Comparison of ENCODE assay signal across 7 cellular contexts in the genomic region with DNA sequence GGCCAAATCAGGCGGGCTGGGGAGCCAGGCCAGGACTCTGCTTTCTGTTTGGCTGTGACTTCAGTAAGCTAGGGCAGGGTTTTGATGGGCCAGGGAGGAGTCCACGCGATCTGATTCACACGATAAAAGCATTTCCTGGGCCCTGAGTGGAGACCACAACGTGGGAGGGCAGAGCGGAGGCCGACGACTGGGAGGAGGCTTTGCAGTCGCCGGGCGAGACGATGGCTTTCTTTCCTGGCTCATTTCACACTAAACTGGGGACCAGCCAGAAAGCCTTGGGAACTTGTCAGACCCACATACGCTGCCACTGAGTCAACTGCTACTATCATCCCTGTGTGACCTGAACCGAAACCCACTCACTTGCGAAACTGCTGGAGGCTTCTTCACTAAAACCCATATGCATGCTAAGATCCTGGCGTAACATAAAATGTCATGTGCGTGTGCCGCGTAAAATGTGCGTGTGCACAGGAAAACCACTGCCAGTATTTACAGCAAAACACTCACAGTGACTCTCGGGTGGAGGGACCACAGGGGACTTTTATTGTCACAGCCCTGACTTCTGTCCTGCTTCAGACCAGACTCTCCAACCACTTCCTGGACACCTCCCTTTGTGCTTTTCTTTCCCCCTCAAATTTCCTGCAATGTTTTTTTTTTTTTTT. TPM values are rescaled to one million over a fixed set of nuclear protein-coding genes. Genes with fewer than 3 reads are reported as not detected.
DNase-seq lines count a peak whose midpoint lies in the region; ATAC-seq, FAIRE-seq and TF ChIP-seq lines count a peak whose summit lies in the region.

No MANE protein-coding gene starts in this region.

- peak overlapping the region in 1 of 3 experiments; percentile 2 for H3K4me3 ChIP-seq in keratinocyte (ENCODE audit: control insufficient read depth in 2 of 3, extremely low read depth in 1 of 3, insufficient read depth in 2 of 3, low read depth in 1 of 3, low read length in 3 of 3)

- peak overlapping the region; percentile 20 for H3K9ac ChIP-seq in keratinocyte (ENCODE audit: control insufficient read depth, extremely low read depth, insufficient read depth, low read length)

- peak overlapping the region; percentile 30 for H3K27ac ChIP-seq in keratinocyte (ENCODE audit: control insufficient read depth, insufficient read depth, low read length)

- ATAC-seq in GM21529 (IDR thresholded peaks at IDR 0.05; ENCODE audit: unreplicated experiment) (peak; percentile 60), SK-N-SH treated with all-trans-retinoic acid at 6 μM for 48 hours (no peak)

- H4K20me1 ChIP-seq in keratinocyte (ENCODE audit: control insufficient read depth, extremely low read depth, insufficient read depth, low read length) = no peaks in the 10 kb centered on the region

- H3K4me1 ChIP-seq in keratinocyte (ENCODE audit: control insufficient read depth, extremely low read depth, insufficient read depth, low read length) = peaks cover 7% of the 10 kb centered on the region

- peaks cover 11% of the 10 kb centered on the region for H3K27me3 ChIP-seq in keratinocyte (ENCODE audit: control insufficient read depth, extremely low read depth, insufficient read depth, low read length)

- DNase-seq in RPMI8226 = peak; percentile 37
- peak; percentile 86 for DNase-seq in activated naive CD4-positive, alpha-beta T cell treated with Interleukin-2 at 50 U/mL for 16 hours
- no peak for DNase-seq in keratinocyte (ENCODE audit: low read depth, low spot score)
- peak; percentile 86 for DNase-seq in stimulated activated CD4-positive, alpha-beta T cell treated with anti-CD3 and anti-CD28 coated beads, Interleukin-4, amount 100 ng/mL, for 24 hours
- DNase-seq in putamen (ENCODE audit: low spot score) = no peak

- H2AFZ ChIP-seq in keratinocyte (ENCODE audit: control insufficient read depth, low read length) = peak overlapping the region; percentile 89

- no peak for TF ChIP-seq CTCF in keratinocyte (optimal IDR thresholded peaks at IDR 0.05 in 1 of 3, IDR thresholded peaks at IDR 0.05 in 1 of 3, conservative IDR thresholded peaks at IDR 0.05 in 1 of 3; ENCODE audit: extremely low read depth in 1 of 3, insufficient read depth in 2 of 3, low read length in 3 of 3)

- H3K4me2 ChIP-seq in keratinocyte (ENCODE audit: control insufficient read depth, extremely low read depth, insufficient read depth, low read depth, low read length) = peak overlapping the region; percentile 61

- no peaks in the 10 kb centered on the region for H3K79me2 ChIP-seq in keratinocyte (ENCODE audit: control insufficient read depth, insufficient read depth, low read length)

- H3K9me3 ChIP-seq in keratinocyte (ENCODE audit: control insufficient read depth, low read depth, low read length) = no peaks in the 10 kb centered on the region

- FAIRE-seq in keratinocyte (lab: Jason Lieb, UNC) = peak; percentile 53

- dilution Hi-C loops in keratinocyte (cut with MboI; ENCODE audit: extremely low pct_ligation_motif_present, low sequenced_read_pairs) = no loop called here

- H3K36me3 ChIP-seq in keratinocyte (ENCODE audit: control insufficient read depth in 2 of 2, extremely low read depth in 1 of 2, insufficient read depth in 2 of 2, low read length in 2 of 2) = no peaks in the 10 kb centered on the region

- no peaks in the 10 kb centered on the region for H3K9me1 ChIP-seq in keratinocyte (ENCODE audit: control insufficient read depth, extremely low read depth, insufficient read depth, low read length)

TF ChIP-seq in SK-N-SH treated with all-trans-retinoic acid at 6 μM for 48 hours, 23 proteins besides CTCF, POLR2A, EP300 and RAD21:
- no peak for TF ChIP-seq GLIS3 (CRISPR knock-in tag; IDR thresholded peaks at IDR 0.05)
- TF ChIP-seq, protein P1, sequence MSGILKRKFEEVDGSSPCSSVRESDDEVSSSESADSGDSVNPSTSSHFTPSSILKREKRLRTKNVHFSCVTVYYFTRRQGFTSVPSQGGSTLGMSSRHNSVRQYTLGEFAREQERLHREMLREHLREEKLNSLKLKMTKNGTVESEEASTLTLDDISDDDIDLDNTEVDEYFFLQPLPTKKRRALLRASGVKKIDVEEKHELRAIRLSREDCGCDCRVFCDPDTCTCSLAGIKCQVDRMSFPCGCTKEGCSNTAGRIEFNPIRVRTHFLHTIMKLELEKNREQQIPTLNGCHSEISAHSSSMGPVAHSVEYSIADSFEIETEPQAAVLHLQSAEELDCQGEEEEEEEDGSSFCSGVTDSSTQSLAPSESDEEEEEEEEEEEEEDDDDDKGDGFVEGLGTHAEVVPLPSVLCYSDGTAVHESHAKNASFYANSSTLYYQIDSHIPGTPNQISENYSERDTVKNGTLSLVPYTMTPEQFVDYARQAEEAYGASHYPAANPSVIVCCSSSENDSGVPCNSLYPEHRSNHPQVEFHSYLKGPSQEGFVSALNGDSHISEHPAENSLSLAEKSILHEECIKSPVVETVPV (CRISPR knock-in tag; IDR thresholded peaks at IDR 0.05) = no peak
- TF ChIP-seq, protein P2, sequence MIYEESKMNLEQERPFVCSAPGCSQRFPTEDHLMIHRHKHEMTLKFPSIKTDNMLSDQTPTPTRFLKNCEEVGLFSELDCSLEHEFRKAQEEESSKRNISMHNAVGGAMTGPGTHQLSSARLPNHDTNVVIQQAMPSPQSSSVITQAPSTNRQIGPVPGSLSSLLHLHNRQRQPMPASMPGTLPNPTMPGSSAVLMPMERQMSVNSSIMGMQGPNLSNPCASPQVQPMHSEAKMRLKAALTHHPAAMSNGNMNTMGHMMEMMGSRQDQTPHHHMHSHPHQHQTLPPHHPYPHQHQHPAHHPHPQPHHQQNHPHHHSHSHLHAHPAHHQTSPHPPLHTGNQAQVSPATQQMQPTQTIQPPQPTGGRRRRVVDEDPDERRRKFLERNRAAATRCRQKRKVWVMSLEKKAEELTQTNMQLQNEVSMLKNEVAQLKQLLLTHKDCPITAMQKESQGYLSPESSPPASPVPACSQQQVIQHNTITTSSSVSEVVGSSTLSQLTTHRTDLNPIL (CRISPR knock-in tag; IDR thresholded peaks at IDR 0.05; ENCODE audit: low read depth) = no peak
- TF ChIP-seq TOX (CRISPR knock-in tag; IDR thresholded peaks at IDR 0.05; ENCODE audit: borderline replicate concordance) = no peak
- no peak for TF ChIP-seq ZFP3 (CRISPR knock-in tag; IDR thresholded peaks at IDR 0.05)
- no peak for TF ChIP-seq ARNTL (CRISPR knock-in tag; IDR thresholded peaks at IDR 0.05; ENCODE audit: borderline replicate concordance, low read depth)
- no peak for TF ChIP-seq OSR1 (CRISPR knock-in tag; IDR thresholded peaks at IDR 0.05)
- no peak for TF ChIP-seq ZC3H10 (CRISPR knock-in tag; IDR thresholded peaks at IDR 0.05)
- no peak for TF ChIP-seq TCF4 (CRISPR knock-in tag; IDR thresholded peaks at IDR 0.05; ENCODE audit: borderline replicate concordance)

RNA-seq across cellular contexts. Expression of a gene that starts 14.2 kb away (rescaled TPM):
- 14.9 to 22.6 TPM (median 20.6 TPM) in 3 replicates for polyA plus RNA-seq in keratinocyte
- polyA plus RNA-seq in keratinocyte (2011; ENCODE audit: low read depth) = 27.6 TPM
- polyA plus RNA-seq in keratinocyte (2011; cell fraction: cytosol; rRNA removed) = 9.1 and 16.9 TPM in 2 replicates
- 61.7 and 94.2 TPM in 2 replicates for polyA plus RNA-seq in keratinocyte (2011; cell fraction: nucleus; rRNA removed)
- polyA plus RNA-seq in keratinocyte (2012; ENCODE audit: low replicate concordance) = 40.0 and 43.0 TPM in 2 replicates
- polyA minus RNA-seq in keratinocyte = 25.6 to 54.8 TPM (median 27.0 TPM) in 3 replicates
- 32.8 TPM for polyA minus RNA-seq in keratinocyte (2011; cell fraction: cytosol; rRNA and poly(A)+ RNA removed)
- 53.1 and 55.9 TPM in 2 replicates for polyA minus RNA-seq in keratinocyte (2011; cell fraction: nucleus; rRNA and poly(A)+ RNA removed)

RNA-seq across cellular contexts. Expression of a gene that starts 22.1 kb away (rescaled TPM):
- polyA plus RNA-seq in keratinocyte = 10.3 to 26.1 TPM (median 15.3 TPM) in 3 replicates
- polyA plus RNA-seq in keratinocyte (2011; ENCODE audit: low read depth) = 2.1 TPM
- polyA plus RNA-seq in keratinocyte (2011; cell fraction: cytosol; rRNA removed) = 15.3 and 37.7 TPM in 2 replicates
- polyA plus RNA-seq in keratinocyte (2011; cell fraction: nucleus; rRNA removed) = 15.4 and 26.2 TPM in 2 replicates
- polyA plus RNA-seq in keratinocyte (2012; ENCODE audit: low replicate concordance) = 6.2 and 33.8 TPM in 2 replicates
- polyA minus RNA-seq in keratinocyte = 9.0 to 17.2 TPM (median 11.8 TPM) in 3 replicates
- 42.6 TPM for polyA minus RNA-seq in keratinocyte (2011; cell fraction: cytosol; rRNA and poly(A)+ RNA removed)
- 12.3 and 17.7 TPM in 2 replicates for polyA minus RNA-seq in keratinocyte (2011; cell fraction: nucleus; rRNA and poly(A)+ RNA removed)

RNA-seq across cellular contexts. Expression of a gene that starts 24.4 kb away (rescaled TPM):
- polyA plus RNA-seq in keratinocyte = 0.65 to 1.7 TPM (median 1.2 TPM) in 3 replicates
- polyA plus RNA-seq in keratinocyte (2011; ENCODE audit: low read depth) = not detected
- 0.55 and 0.81 TPM in 2 replicates for polyA plus RNA-seq in keratinocyte (2011; cell fraction: cytosol; rRNA removed)
- 6.7 and 11.7 TPM in 2 replicates for polyA plus RNA-seq in keratinocyte (2011; cell fraction: nucleus; rRNA removed)
- 0.68 and 0.72 TPM in 2 replicates for polyA plus RNA-seq in keratinocyte (2012; ENCODE audit: low replicate concordance)
- 0.38 to 0.96 TPM in 2 of 3 replicates, not detected in the other for polyA minus RNA-seq in keratinocyte
- polyA minus RNA-seq in keratinocyte (2011; cell fraction: cytosol; rRNA and poly(A)+ RNA removed) = not detected
- polyA minus RNA-seq in keratinocyte (2011; cell fraction: nucleus; rRNA and poly(A)+ RNA removed) = 1.3 and 1.8 TPM in 2 replicates

RNA-seq across cellular contexts. Expression of a gene that starts 48.0 kb away (rescaled TPM):
- polyA plus RNA-seq in keratinocyte = not detected in 3 replicates
- not detected for polyA plus RNA-seq in keratinocyte (2011; ENCODE audit: low read depth)
- not detected in 2 replicates for polyA plus RNA-seq in keratinocyte (2011; cell fraction: cytosol; rRNA removed)
- polyA plus RNA-seq in keratinocyte (2011; cell fraction: nucleus; rRNA removed) = not detected in 2 replicates
- 0.39 TPM in 1 of 2 replicates, not detected in the other for polyA plus RNA-seq in keratinocyte (2012; ENCODE audit: low replicate concordance)
- polyA minus RNA-seq in keratinocyte = not detected in 3 replicates
- polyA minus RNA-seq in keratinocyte (2011; cell fraction: cytosol; rRNA and poly(A)+ RNA removed) = not detected
- not detected in 2 replicates for polyA minus RNA-seq in keratinocyte (2011; cell fraction: nucleus; rRNA and poly(A)+ RNA removed)

Comparison
In these comparisons a context has a peak if more than half of its experiments do, and no peak if none do; other contexts are left out.
1. DNase-seq: peak in RPMI8226 (single experiment), activated naive CD4-positive, alpha-beta T cell treated with Interleukin-2 at 50 U/mL for 16 hours (single experiment) and stimulated activated CD4-positive, alpha-beta T cell treated with anti-CD3 and anti-CD28 coated beads, Interleukin-4, amount 100 ng/mL, for 24 hours (single experiment); none in keratinocyte (single experiment) and putamen (single experiment).